8 cellular contexts compared by ENCODE assay signal in the genomic region with DNA sequence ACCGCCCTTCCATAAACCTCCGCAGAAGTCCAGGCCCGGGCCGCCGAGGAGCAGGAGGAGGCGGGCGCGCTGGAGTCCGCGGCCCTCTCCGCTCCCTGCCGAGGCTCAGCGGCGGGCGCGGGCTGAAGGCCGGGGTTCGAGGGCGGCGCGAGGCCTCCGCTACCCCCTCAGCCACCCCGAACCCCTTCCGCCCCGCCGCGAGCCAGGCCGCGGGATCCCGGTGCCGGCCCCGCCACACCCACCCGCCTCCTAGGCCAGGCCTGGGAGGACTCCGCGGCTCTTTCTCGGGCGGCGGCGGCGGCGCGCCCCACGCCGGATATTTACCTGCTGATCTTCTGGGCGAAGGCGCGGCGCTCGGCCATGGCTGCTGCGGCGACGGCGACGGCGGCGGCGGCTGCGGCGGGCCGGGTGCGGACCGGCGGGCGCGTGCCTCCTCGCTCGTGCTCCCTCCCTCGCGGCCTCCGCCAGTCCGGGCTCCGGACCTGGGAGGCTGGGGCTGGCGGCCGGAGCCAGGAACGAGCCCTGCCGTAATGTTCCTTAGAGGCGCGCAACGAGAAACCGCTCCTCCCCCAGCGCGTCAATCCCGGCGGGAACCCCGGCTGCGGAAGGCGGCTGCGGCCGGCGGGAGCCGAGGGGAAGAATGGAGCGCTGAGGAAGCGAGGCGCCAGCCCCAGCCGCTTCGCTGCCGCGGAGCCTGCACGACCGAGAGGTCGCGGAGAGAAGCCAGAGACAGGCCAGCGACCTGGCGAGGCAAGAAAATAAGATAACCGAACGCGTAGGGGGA. TPM values are rescaled to one million over a fixed set of nuclear protein-coding genes. Genes with fewer than 3 reads are reported as not detected.
DNase-seq lines count a peak whose midpoint lies in the region; ATAC-seq and TF ChIP-seq lines count a peak whose summit lies in the region.

A gene with protein sequence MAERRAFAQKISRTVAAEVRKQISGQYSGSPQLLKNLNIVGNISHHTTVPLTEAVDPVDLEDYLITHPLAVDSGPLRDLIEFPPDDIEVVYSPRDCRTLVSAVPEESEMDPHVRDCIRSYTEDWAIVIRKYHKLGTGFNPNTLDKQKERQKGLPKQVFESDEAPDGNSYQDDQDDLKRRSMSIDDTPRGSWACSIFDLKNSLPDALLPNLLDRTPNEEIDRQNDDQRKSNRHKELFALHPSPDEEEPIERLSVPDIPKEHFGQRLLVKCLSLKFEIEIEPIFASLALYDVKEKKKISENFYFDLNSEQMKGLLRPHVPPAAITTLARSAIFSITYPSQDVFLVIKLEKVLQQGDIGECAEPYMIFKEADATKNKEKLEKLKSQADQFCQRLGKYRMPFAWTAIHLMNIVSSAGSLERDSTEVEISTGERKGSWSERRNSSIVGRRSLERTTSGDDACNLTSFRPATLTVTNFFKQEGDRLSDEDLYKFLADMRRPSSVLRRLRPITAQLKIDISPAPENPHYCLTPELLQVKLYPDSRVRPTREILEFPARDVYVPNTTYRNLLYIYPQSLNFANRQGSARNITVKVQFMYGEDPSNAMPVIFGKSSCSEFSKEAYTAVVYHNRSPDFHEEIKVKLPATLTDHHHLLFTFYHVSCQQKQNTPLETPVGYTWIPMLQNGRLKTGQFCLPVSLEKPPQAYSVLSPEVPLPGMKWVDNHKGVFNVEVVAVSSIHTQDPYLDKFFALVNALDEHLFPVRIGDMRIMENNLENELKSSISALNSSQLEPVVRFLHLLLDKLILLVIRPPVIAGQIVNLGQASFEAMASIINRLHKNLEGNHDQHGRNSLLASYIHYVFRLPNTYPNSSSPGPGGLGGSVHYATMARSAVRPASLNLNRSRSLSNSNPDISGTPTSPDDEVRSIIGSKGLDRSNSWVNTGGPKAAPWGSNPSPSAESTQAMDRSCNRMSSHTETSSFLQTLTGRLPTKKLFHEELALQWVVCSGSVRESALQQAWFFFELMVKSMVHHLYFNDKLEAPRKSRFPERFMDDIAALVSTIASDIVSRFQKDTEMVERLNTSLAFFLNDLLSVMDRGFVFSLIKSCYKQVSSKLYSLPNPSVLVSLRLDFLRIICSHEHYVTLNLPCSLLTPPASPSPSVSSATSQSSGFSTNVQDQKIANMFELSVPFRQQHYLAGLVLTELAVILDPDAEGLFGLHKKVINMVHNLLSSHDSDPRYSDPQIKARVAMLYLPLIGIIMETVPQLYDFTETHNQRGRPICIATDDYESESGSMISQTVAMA (N-terminal part only) (minus strand): TSS at position 484 of the 784 bp plus-strand sequence. CDS start 122 bp downstream, at position 362.

- H3K4me3 ChIP-seq in endocrine pancreas (ENCODE audit: control insufficient read depth, insufficient read depth, low read length) = peak within 1 kb of the TSS; percentile 91

- H3K36me3 ChIP-seq in endocrine pancreas (ENCODE audit: control insufficient read depth, insufficient read depth, low read length) = no peaks in the 10 kb centered on the region

- no peaks in the 10 kb centered on the region for H3K27me3 ChIP-seq in CD4-positive, alpha-beta T cell (ENCODE audit: control insufficient read depth, insufficient read depth, low read length)
- H3K27me3 ChIP-seq in endocrine pancreas (ENCODE audit: control insufficient read depth, insufficient read depth, low read length) = no peaks in the 10 kb centered on the region

- no peaks in the 10 kb centered on the region for H3K9me3 ChIP-seq in CD4-positive, alpha-beta T cell (ENCODE audit: control insufficient read depth, low read length)
- no peaks in the 10 kb centered on the region for H3K9me3 ChIP-seq in endocrine pancreas (ENCODE audit: control insufficient read depth, low read length)

- peak; percentile 76 for ATAC-seq in CD4-positive, alpha-beta T cell (ENCODE audit: poor library complexity)
- ATAC-seq in GM19328 (IDR thresholded peaks at IDR 0.05; ENCODE audit: unreplicated experiment) (peak; percentile 62), HG03439 (IDR thresholded peaks at IDR 0.05; ENCODE audit: unreplicated experiment) (peak; percentile 85)

- intact Hi-C loops in CD4-positive, alpha-beta T cell (cut with DNase I, micrococcal nuclease) = loop anchor here in 1 of 2 experiments (5.0 to 10.0 kb wide), 2 partner anchors 99 to 253 kb away; partner anchors contain the start of gene USP1

- peak within 1 kb of the TSS; percentile 98 for H3K4me3 Mint-ChIP-seq in CD4-positive, alpha-beta T cell

- H3K36me3 Mint-ChIP-seq in CD4-positive, alpha-beta T cell (ENCODE audit: low read depth) = peaks cover 8% of the 10 kb centered on the region

- POLR2A ChIA-PET in CD4-positive, alpha-beta T cell (lab: Charles Lee) = interaction anchor here (4.0 kb wide), 1 partner anchor 252 kb away, joined by 21 read pairs; the partner anchor contains the start of gene USP1

- peaks cover 5% of the 10 kb centered on the region for H3K27me3 Mint-ChIP-seq in CD4-positive, alpha-beta T cell

- peak within 1 kb of the TSS; percentile 88 for H3K27ac Mint-ChIP-seq in CD4-positive, alpha-beta T cell

- no peak for TF ChIP-seq CTCF in CD4-positive, alpha-beta T cell (IDR thresholded peaks at IDR 0.05)

- DNase-seq in CD4-positive, alpha-beta T cell = peak; percentile 19 to 60 (median 42)
- DNase-seq in NCI-H748 (lab: John Stamatoyannopoulos, UW; ENCODE audit: unreplicated experiment) (peak; percentile 86), lung microvascular endothelial cell (ENCODE audit: low read depth in 2 of 2) (peak; percentile 82 to 85)
- peak; percentile 7 to 25 (median 22) for DNase-seq in activated CD8-positive, alpha-beta memory T cell treated with anti-CD3 and anti-CD28 coated beads for 48 hours (ENCODE audit: low read depth in 2 of 3, low spot score in 2 of 3)
- DNase-seq in stimulated activated CD4-positive, alpha-beta T cell treated with anti-CD3 and anti-CD28 coated beads, TNF-alpha, amount 100 ng/mL, for 48 hours (ENCODE audit: low read depth in 3 of 3) = peak; percentile 9 to 33 (median 23)

- no peaks in the 10 kb centered on the region for H3K9me3 Mint-ChIP-seq in CD4-positive, alpha-beta T cell

- CTCF ChIA-PET in CD4-positive, alpha-beta T cell (lab: Charles Lee) = interaction anchor here (0.6 kb wide), 1 partner anchor 23 kb away, joined by 4 read pairs; no protein-coding TSS in a partner anchor

- H3K4me1 ChIP-seq in endocrine pancreas (ENCODE audit: control insufficient read depth, insufficient read depth, low read length) = peaks cover 14% of the 10 kb centered on the region

- H3K9ac ChIP-seq in endocrine pancreas (ENCODE audit: control insufficient read depth, insufficient read depth, low read length) = peak within 1 kb of the TSS; percentile 63

- no peak within 1 kb of the TSS for H3K27ac ChIP-seq in CD4-positive, alpha-beta T cell (ENCODE audit: low read depth, low read length)

- H3K4me1 Mint-ChIP-seq in CD4-positive, alpha-beta T cell (ENCODE audit: low read depth) = peaks cover 37% of the 10 kb centered on the region

RNA-seq across cellular contexts. Expression of the gene that starts here (rescaled TPM):
- 1 to 10 TPM; 6.0 to 7.9 TPM for total RNA-seq in CD4-positive, alpha-beta T cell
- 19.2 and 21.0 TPM in 2 replicates for total RNA-seq in lung microvascular endothelial cell

Comparison
In these comparisons a context has a peak if more than half of its experiments do, and no peak if none do; other contexts are left out.
1. DNase-seq: peak in every context shown above with its lines; median percentile 86 in NCI-H748; 84 in lung microvascular endothelial cell; 42 in CD4-positive, alpha-beta T cell; 23 in stimulated activated CD4-positive, alpha-beta T cell treated with anti-CD3 and anti-CD28 coated beads, TNF-alpha, amount 100 ng/mL, for 48 hours; 22 in activated CD8-positive, alpha-beta memory T cell treated with anti-CD3 and anti-CD28 coated beads for 48 hours.